In genomic region chr19:34363094-34363493, GRCh38 we compare ENCODE assay signal across 1 cellular context.
A peak's percentile ranks its signal among the peaks of the same experiment; 100 is the strongest.
TF ChIP-seq lines count a peak whose summit lies in the region.

No MANE protein-coding gene starts in this region.

TF ChIP-seq in K562, 482 proteins besides CTCF, POLR2A, EP300 and RAD21:
- TF ChIP-seq NRF1 (conservative IDR thresholded peaks at IDR 0.05 in 1 of 2, IDR thresholded peaks at IDR 0.05 in 1 of 2), result 0 out of 4 replicates have a peak, but pooled peaks of 1 of the 2 experiments have one; percentile 14
- no peak for TF ChIP-seq HDAC2 (IDR thresholded peaks at IDR 0.05)
- no peak for TF ChIP-seq PHF21A (IDR thresholded peaks at IDR 0.05; ENCODE audit: borderline replicate concordance, low read depth)
- TF ChIP-seq GABPA (tag; conservative IDR thresholded peaks at IDR 0.05; ENCODE audit: low read depth), result no peak
- TF ChIP-seq, protein P1, sequence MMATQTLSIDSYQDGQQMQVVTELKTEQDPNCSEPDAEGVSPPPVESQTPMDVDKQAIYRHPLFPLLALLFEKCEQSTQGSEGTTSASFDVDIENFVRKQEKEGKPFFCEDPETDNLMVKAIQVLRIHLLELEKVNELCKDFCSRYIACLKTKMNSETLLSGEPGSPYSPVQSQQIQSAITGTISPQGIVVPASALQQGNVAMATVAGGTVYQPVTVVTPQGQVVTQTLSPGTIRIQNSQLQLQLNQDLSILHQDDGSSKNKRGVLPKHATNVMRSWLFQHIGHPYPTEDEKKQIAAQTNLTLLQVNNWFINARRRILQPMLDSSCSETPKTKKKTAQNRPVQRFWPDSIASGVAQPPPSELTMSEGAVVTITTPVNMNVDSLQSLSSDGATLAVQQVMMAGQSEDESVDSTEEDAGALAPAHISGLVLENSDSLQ (IDR thresholded peaks at IDR 0.05), result peak; percentile 42; the same call in 1 of the 2 replicates
- TF ChIP-seq, protein P2, sequence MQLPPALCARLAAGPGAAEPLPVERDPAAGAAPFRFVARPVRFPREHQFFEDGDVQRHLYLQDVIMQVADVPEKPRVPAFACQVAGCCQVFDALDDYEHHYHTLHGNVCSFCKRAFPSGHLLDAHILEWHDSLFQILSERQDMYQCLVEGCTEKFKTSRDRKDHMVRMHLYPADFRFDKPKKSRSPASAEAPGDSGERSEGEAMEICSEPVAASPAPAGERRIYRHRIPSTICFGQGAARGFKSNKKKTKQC (CRISPR knock-in tag; IDR thresholded peaks at IDR 0.05), result no peak
- TF ChIP-seq, protein P3, sequence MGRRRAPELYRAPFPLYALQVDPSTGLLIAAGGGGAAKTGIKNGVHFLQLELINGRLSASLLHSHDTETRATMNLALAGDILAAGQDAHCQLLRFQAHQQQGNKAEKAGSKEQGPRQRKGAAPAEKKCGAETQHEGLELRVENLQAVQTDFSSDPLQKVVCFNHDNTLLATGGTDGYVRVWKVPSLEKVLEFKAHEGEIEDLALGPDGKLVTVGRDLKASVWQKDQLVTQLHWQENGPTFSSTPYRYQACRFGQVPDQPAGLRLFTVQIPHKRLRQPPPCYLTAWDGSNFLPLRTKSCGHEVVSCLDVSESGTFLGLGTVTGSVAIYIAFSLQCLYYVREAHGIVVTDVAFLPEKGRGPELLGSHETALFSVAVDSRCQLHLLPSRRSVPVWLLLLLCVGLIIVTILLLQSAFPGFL (CRISPR knock-in tag; IDR thresholded peaks at IDR 0.05), result no peak
- TF ChIP-seq, protein P4, sequence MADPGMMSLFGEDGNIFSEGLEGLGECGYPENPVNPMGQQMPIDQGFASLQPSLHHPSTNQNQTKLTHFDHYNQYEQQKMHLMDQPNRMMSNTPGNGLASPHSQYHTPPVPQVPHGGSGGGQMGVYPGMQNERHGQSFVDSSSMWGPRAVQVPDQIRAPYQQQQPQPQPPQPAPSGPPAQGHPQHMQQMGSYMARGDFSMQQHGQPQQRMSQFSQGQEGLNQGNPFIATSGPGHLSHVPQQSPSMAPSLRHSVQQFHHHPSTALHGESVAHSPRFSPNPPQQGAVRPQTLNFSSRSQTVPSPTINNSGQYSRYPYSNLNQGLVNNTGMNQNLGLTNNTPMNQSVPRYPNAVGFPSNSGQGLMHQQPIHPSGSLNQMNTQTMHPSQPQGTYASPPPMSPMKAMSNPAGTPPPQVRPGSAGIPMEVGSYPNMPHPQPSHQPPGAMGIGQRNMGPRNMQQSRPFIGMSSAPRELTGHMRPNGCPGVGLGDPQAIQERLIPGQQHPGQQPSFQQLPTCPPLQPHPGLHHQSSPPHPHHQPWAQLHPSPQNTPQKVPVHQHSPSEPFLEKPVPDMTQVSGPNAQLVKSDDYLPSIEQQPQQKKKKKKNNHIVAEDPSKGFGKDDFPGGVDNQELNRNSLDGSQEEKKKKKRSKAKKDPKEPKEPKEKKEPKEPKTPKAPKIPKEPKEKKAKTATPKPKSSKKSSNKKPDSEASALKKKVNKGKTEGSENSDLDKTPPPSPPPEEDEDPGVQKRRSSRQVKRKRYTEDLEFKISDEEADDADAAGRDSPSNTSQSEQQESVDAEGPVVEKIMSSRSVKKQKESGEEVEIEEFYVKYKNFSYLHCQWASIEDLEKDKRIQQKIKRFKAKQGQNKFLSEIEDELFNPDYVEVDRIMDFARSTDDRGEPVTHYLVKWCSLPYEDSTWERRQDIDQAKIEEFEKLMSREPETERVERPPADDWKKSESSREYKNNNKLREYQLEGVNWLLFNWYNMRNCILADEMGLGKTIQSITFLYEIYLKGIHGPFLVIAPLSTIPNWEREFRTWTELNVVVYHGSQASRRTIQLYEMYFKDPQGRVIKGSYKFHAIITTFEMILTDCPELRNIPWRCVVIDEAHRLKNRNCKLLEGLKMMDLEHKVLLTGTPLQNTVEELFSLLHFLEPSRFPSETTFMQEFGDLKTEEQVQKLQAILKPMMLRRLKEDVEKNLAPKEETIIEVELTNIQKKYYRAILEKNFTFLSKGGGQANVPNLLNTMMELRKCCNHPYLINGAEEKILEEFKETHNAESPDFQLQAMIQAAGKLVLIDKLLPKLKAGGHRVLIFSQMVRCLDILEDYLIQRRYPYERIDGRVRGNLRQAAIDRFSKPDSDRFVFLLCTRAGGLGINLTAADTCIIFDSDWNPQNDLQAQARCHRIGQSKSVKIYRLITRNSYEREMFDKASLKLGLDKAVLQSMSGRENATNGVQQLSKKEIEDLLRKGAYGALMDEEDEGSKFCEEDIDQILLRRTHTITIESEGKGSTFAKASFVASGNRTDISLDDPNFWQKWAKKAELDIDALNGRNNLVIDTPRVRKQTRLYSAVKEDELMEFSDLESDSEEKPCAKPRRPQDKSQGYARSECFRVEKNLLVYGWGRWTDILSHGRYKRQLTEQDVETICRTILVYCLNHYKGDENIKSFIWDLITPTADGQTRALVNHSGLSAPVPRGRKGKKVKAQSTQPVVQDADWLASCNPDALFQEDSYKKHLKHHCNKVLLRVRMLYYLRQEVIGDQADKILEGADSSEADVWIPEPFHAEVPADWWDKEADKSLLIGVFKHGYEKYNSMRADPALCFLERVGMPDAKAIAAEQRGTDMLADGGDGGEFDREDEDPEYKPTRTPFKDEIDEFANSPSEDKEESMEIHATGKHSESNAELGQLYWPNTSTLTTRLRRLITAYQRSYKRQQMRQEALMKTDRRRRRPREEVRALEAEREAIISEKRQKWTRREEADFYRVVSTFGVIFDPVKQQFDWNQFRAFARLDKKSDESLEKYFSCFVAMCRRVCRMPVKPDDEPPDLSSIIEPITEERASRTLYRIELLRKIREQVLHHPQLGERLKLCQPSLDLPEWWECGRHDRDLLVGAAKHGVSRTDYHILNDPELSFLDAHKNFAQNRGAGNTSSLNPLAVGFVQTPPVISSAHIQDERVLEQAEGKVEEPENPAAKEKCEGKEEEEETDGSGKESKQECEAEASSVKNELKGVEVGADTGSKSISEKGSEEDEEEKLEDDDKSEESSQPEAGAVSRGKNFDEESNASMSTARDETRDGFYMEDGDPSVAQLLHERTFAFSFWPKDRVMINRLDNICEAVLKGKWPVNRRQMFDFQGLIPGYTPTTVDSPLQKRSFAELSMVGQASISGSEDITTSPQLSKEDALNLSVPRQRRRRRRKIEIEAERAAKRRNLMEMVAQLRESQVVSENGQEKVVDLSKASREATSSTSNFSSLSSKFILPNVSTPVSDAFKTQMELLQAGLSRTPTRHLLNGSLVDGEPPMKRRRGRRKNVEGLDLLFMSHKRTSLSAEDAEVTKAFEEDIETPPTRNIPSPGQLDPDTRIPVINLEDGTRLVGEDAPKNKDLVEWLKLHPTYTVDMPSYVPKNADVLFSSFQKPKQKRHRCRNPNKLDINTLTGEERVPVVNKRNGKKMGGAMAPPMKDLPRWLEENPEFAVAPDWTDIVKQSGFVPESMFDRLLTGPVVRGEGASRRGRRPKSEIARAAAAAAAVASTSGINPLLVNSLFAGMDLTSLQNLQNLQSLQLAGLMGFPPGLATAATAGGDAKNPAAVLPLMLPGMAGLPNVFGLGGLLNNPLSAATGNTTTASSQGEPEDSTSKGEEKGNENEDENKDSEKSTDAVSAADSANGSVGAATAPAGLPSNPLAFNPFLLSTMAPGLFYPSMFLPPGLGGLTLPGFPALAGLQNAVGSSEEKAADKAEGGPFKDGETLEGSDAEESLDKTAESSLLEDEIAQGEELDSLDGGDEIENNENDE (IDR thresholded peaks at IDR 0.05; ENCODE audit: low read depth, low read length), result no peak
- peak; percentile 24; the same call in 1 of the 2 replicates for TF ChIP-seq MECOM (CRISPR knock-in tag; IDR thresholded peaks at IDR 0.05)
- no peak for TF ChIP-seq ZSCAN32 (CRISPR knock-in tag; IDR thresholded peaks at IDR 0.05)
- TF ChIP-seq BRF1 (IDR thresholded peaks at IDR 0.05; ENCODE audit: borderline replicate concordance, extremely low read depth, insufficient read length), result no peak
- peak; percentile 89 for TF ChIP-seq ZNF384 (IDR thresholded peaks at IDR 0.05; ENCODE audit: low read depth, low read length)
- peak; percentile 14; the same call in 1 of the 2 replicates for TF ChIP-seq HDGF (IDR thresholded peaks at IDR 0.05)
- TF ChIP-seq, protein P5, sequence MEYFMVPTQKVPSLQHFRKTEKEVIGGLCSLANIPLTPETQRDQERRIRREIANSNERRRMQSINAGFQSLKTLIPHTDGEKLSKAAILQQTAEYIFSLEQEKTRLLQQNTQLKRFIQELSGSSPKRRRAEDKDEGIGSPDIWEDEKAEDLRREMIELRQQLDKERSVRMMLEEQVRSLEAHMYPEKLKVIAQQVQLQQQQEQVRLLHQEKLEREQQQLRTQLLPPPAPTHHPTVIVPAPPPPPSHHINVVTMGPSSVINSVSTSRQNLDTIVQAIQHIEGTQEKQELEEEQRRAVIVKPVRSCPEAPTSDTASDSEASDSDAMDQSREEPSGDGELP (CRISPR knock-in tag; IDR thresholded peaks at IDR 0.05; ENCODE audit: borderline replicate concordance), result no peak
- no peak for TF ChIP-seq E2F4 (CRISPR knock-in tag; IDR thresholded peaks at IDR 0.05; ENCODE audit: low read depth)
- TF ChIP-seq HDAC6 (IDR thresholded peaks at IDR 0.05; ENCODE audit: low read depth, low read length), result no peak
- TF ChIP-seq, protein P6, sequence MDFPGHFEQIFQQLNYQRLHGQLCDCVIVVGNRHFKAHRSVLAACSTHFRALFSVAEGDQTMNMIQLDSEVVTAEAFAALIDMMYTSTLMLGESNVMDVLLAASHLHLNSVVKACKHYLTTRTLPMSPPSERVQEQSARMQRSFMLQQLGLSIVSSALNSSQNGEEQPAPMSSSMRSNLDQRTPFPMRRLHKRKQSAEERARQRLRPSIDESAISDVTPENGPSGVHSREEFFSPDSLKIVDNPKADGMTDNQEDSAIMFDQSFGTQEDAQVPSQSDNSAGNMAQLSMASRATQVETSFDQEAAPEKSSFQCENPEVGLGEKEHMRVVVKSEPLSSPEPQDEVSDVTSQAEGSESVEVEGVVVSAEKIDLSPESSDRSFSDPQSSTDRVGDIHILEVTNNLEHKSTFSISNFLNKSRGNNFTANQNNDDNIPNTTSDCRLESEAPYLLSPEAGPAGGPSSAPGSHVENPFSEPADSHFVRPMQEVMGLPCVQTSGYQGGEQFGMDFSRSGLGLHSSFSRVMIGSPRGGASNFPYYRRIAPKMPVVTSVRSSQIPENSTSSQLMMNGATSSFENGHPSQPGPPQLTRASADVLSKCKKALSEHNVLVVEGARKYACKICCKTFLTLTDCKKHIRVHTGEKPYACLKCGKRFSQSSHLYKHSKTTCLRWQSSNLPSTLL (IDR thresholded peaks at IDR 0.05), result no peak
- TF ChIP-seq, protein P7, sequence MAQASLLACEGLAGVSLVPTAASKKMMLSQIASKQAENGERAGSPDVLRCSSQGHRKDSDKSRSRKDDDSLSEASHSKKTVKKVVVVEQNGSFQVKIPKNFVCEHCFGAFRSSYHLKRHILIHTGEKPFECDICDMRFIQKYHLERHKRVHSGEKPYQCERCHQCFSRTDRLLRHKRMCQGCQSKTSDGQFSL (CRISPR knock-in tag; IDR thresholded peaks at IDR 0.05), result no peak
- TF ChIP-seq, protein P7 (tag; IDR thresholded peaks at IDR 0.05), result no peak
